In genomic region chr15:29821416-29822099, GRCh38 we compare ENCODE assay signal across 8 cellular contexts. TPM values are rescaled to one million over a fixed set of nuclear protein-coding genes. Genes with fewer than 3 reads are reported as not detected.
A peak's percentile ranks its signal among the peaks of the same experiment; 100 is the strongest.
DNase-seq lines count a peak whose midpoint lies in the region; ATAC-seq and TF ChIP-seq lines count a peak whose summit lies in the region.

No MANE protein-coding gene starts in this region.

- peak overlapping the region; percentile 93 for H3K9ac ChIP-seq in neuronal stem cell (ENCODE audit: low read depth, low read length, poor library complexity)

- H3K4me2 ChIP-seq in neuronal stem cell (ENCODE audit: insufficient read depth, low read length, poor library complexity, severe bottlenecking) = peak overlapping the region; percentile 45

- peak overlapping the region; percentile 71 for H3K14ac ChIP-seq in neuronal stem cell (ENCODE audit: low read length)

- peak overlapping the region; percentile 73 for H3K4me3 Mint-ChIP-seq in activated naive CD8-positive, alpha-beta T cell

- H3K23ac ChIP-seq in neuronal stem cell (ENCODE audit: low read depth, low read length, poor library complexity) = peak overlapping the region; percentile 98

- H3K18ac ChIP-seq in neuronal stem cell (ENCODE audit: low read length) = peak overlapping the region; percentile 95

- no peak overlapping the region for H3K27ac Mint-ChIP-seq in activated naive CD8-positive, alpha-beta T cell

- WGBS in neuronal stem cell (ENCODE audit: extremely low coverage in 2 of 2, insufficient read length in 2 of 2, insufficient replicate concordance in 1 of 2), 2 donors = no CpG with 5 or more reads among the region's 79 CpGs

- no peak overlapping the region for H4K8ac ChIP-seq in neuronal stem cell (ENCODE audit: low read depth, low read length)

- no peak overlapping the region for H2AK5ac ChIP-seq in neuronal stem cell (ENCODE audit: low read depth, low read length)

- no peaks in the 10 kb centered on the region for H3K27me3 ChIP-seq in neuronal stem cell (ENCODE audit: control insufficient read depth in 3 of 3, insufficient read depth in 3 of 3, low read depth in 1 of 3, low read length in 3 of 3)

- H3K4me3 ChIP-seq in AG10803 (ENCODE audit: low read length) (peak overlapping the region; percentile 82), neuronal stem cell (ENCODE audit: low read length in 2 of 2) (peak overlapping the region; percentile 93 to 100)

- peak; percentile 40 for TF ChIP-seq CTCF in AG10803 (conservative IDR thresholded peaks at IDR 0.05; ENCODE audit: low read length)

- H3K4me1 ChIP-seq in neuronal stem cell (ENCODE audit: control insufficient read depth in 2 of 2, insufficient read depth in 1 of 2, low read depth in 1 of 2, low read length in 2 of 2) = peaks cover 0 to 3% of the 10 kb centered on the region in 2 donors

- H3K9me3 ChIP-seq in neuronal stem cell (replicated peaks in 1 of 2; ENCODE audit: control insufficient read depth in 2 of 2, insufficient read depth in 1 of 2, low read depth in 1 of 2, low read length in 2 of 2) = peaks cover 0 to 8% of the 10 kb centered on the region in 2 donors

- H3K36me3 ChIP-seq in neuronal stem cell (replicated peaks in 1 of 2; ENCODE audit: control insufficient read depth in 2 of 2, insufficient read depth in 2 of 2, low read length in 2 of 2) = no peaks in the 10 kb centered on the region

- peak overlapping the region; percentile 97 for H3K27ac ChIP-seq in neuronal stem cell (replicated peaks; ENCODE audit: low read length)

- no peak overlapping the region for H3K4ac ChIP-seq in neuronal stem cell (ENCODE audit: low read length)

- H3K27me3 Mint-ChIP-seq in activated naive CD8-positive, alpha-beta T cell = peaks cover 48% of the 10 kb centered on the region

- H3K79me1 ChIP-seq in neuronal stem cell (ENCODE audit: low read depth, low read length) = peaks cover 2% of the 10 kb centered on the region

- H2BK120ac ChIP-seq in neuronal stem cell (ENCODE audit: low read depth, low read length) = peak overlapping the region; percentile 91

- H2AFZ ChIP-seq in neuronal stem cell (ENCODE audit: low read length) = peak overlapping the region; percentile 98

- DNase-seq in AG10803 (ENCODE audit: low read depth) (peak; percentile 71), NCI-H1048 (lab: John Stamatoyannopoulos, UW) (peak; percentile 4), glomerular visceral epithelial cell (ENCODE audit: extremely low spot score) (peak; percentile 85), neuronal stem cell (ENCODE audit: low spot score) (peak; percentile 55), NOMO-1 treated with dmso at 0.1 percent for 144 hours (lab: John Stamatoyannopoulos, UW; ENCODE audit: unreplicated experiment) (no peak), NCI-H1694 treated with DMSO at 0.1 percent for 48 hours (lab: John Stamatoyannopoulos, UW) (no peak)

- H2BK5ac ChIP-seq in neuronal stem cell (ENCODE audit: low read length) = peak overlapping the region; percentile 82

- H3K4me1 Mint-ChIP-seq in activated naive CD8-positive, alpha-beta T cell (ENCODE audit: low read depth) = peaks cover 30% of the 10 kb centered on the region

- peak; percentile 68 for ATAC-seq in GM19372 (IDR thresholded peaks at IDR 0.05; ENCODE audit: low read depth, unreplicated experiment)

- H4K91ac ChIP-seq in neuronal stem cell (ENCODE audit: low read depth, low read length, poor library complexity) = no peak overlapping the region

- peaks cover 3% of the 10 kb centered on the region for H3K36me3 Mint-ChIP-seq in activated naive CD8-positive, alpha-beta T cell

- H2BK12ac ChIP-seq in neuronal stem cell (ENCODE audit: low read length) = no peak overlapping the region

- H2BK15ac ChIP-seq in neuronal stem cell (ENCODE audit: low read length) = no peak overlapping the region

- peaks cover 9% of the 10 kb centered on the region for H3K9me3 Mint-ChIP-seq in activated naive CD8-positive, alpha-beta T cell (ENCODE audit: low read depth)

RNA-seq across cellular contexts. Expression of gene TJP1, which starts 0.7 kb away (rescaled TPM):
- polyA plus RNA-seq in neuronal stem cell (2013, experiment 1 of 2) = 57.3 TPM
- polyA plus RNA-seq in neuronal stem cell (2013, experiment 2 of 2) = 58.1 TPM

Comparison
In these comparisons a context has a peak if more than half of its experiments do, and no peak if none do; other contexts are left out.
1. DNase-seq: peak in AG10803 (single experiment), NCI-H1048 (single experiment), glomerular visceral epithelial cell (single experiment) and neuronal stem cell (single experiment); none in NOMO-1 treated with dmso at 0.1 percent for 144 hours (single experiment) and NCI-H1694 treated with DMSO at 0.1 percent for 48 hours (single experiment).